Comparison of ENCODE assay signal across 2 cellular contexts in the genomic region with DNA sequence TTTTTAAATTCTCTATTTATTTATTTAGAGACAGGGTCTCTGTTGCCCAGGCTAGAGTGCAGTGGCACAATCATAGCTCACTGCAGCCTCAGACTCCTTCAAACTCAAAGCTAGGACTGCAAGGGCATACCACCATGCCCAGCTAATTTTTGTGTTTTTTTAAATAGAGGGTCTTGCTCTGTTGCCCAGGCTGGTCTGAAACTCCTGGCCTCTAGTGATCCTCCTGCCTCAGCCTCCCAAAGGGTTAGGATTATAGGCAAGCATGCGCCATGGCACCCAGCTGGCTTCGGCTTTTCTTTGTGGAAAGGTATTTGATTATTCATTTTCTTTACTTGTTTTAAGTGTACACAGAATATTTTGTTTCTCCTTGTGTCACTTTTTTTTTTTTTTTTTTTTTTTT.
TF ChIP-seq lines count a peak whose summit lies in the region.

No MANE protein-coding gene starts in this region.

TF ChIP-seq in HEK293, 187 proteins besides CTCF, POLR2A, EP300 and RAD21:
- TF ChIP-seq ZNF202 (tag by site-specific recombination; IDR thresholded peaks at IDR 0.05; ENCODE audit: borderline replicate concordance) (no peak), ZNF121 (tag by site-specific recombination; IDR thresholded peaks at IDR 0.05) (peak; percentile 47; the same call in 1 of the 2 replicates), FEZF1 (tag by site-specific recombination; IDR thresholded peaks at IDR 0.05) (no peak), ZNF843 (tag by site-specific recombination; IDR thresholded peaks at IDR 0.05) (no peak), ZNF133 (tag by site-specific recombination; IDR thresholded peaks at IDR 0.05) (no peak), GLIS2 (tag by site-specific recombination; IDR thresholded peaks at IDR 0.05) (no peak)
- TF ChIP-seq, protein P1, sequence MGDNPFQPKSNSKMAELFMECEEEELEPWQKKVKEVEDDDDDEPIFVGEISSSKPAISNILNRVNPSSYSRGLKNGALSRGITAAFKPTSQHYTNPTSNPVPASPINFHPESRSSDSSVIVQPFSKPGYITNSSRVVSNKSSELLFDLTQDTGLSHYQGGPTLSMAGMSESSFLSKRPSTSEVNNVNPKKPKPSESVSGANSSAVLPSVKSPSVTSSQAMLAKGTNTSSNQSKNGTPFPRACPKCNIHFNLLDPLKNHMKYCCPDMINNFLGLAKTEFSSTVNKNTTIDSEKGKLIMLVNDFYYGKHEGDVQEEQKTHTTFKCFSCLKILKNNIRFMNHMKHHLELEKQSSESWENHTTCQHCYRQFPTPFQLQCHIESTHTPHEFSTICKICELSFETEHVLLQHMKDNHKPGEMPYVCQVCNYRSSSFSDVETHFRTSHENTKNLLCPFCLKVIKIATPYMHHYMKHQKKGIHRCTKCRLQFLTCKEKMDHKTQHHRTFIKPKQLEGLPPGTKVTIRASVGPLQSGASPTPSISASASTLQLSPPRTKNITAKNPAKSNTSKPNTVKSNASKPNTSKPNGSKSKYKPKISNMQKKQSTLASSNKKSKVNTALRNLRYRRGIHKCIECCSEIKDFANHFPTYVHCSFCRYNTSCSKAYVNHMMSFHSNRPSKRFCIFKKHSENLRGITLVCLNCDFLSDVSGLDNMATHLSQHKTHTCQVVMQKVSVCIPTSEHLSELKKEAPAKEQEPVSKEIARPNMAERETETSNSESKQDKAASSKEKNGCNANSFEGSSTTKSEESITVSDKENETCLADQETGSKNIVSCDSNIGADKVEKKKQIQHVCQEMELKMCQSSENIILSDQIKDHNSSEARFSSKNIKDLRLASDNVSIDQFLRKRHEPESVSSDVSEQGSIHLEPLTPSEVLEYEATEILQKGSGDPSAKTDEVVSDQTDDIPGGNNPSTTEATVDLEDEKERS (tag by site-specific recombination; IDR thresholded peaks at IDR 0.05) = no peak

TF ChIP-seq in K562, 482 proteins besides CTCF, POLR2A, EP300 and RAD21 (continued from another document):
- TF ChIP-seq ZNF239 (CRISPR knock-in tag; IDR thresholded peaks at IDR 0.05) = no peak
- TF ChIP-seq, protein P2, sequence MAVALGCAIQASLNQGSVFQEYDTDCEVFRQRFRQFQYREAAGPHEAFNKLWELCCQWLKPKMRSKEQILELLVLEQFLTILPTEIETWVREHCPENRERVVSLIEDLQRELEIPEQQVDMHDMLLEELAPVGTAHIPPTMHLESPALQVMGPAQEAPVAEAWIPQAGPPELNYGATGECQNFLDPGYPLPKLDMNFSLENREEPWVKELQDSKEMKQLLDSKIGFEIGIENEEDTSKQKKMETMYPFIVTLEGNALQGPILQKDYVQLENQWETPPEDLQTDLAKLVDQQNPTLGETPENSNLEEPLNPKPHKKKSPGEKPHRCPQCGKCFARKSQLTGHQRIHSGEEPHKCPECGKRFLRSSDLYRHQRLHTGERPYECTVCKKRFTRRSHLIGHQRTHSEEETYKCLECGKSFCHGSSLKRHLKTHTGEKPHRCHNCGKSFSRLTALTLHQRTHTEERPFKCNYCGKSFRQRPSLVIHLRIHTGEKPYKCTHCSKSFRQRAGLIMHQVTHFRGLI (CRISPR knock-in tag; IDR thresholded peaks at IDR 0.05) = no peak
- peak; percentile 92 for TF ChIP-seq ZNF121 (CRISPR knock-in tag; conservative IDR thresholded peaks at IDR 0.05)
- TF ChIP-seq KLF13 (tag; IDR thresholded peaks at IDR 0.05; ENCODE audit: borderline replicate concordance, low read depth) = no peak
- TF ChIP-seq BCOR (IDR thresholded peaks at IDR 0.05) = 0 out of 2 replicates have a peak, but pooled peaks have one; percentile 19
